Comparison of ENCODE assay signal across 10 cellular contexts in the genomic region with DNA sequence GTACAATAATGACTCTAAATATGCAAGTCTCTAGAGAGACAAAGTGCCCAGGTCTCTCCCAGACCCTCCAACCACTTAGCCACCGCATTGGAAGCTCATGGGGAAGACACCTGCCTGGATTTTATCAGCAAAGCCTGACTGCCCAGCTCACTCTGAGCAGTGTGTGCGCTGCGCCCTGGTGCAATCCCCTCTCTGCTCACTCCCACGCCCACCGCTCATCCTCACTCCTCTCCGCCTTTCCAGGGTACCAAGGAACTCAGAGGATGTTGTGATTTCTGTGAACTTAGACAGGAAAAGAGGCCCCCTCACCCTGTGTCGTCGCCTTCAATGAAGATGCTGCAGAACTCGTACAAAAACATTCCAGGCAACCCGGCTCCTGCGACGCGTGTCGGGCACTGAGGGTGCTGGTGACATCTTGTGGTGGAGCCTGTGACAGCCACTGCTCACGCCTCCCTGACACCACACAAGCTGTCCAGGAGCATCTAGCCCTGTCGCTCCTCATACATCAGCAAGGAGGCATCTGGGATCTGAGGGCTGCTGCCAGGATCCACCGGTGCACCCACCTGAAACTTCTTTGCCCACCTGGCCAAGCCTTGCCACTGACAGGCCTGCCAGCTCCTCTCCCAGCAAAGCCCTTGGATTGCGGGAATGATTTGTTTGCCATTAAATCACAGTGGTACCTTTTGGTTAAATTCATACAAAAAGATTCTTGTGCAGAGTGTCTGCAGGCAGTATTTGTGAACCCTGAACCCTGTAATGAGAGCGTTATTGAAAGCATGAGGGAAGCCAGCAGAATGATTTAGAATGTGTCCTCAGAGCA.
DNase-seq lines count a peak whose midpoint lies in the region; ATAC-seq and TF ChIP-seq lines count a peak whose summit lies in the region.
"Had no signal": no experiment of that assay in that cellular context is flagged by ENCODE, and none has a peak within 500 bp of the region (broad histone marks: within the 10 kb centered on the region; RNA-seq: fewer than 3 reads in every experiment).

No MANE protein-coding gene starts in this region.

- H3K4me3 Mint-ChIP-seq in effector memory CD8-positive, alpha-beta T cell = no peak overlapping the region

- H3K4me1 Mint-ChIP-seq in effector memory CD8-positive, alpha-beta T cell (ENCODE audit: low read depth in 2 of 2) = no peaks in the 10 kb centered on the region

- H3K36me3 ChIP-seq in H7 (replicated peaks; ENCODE audit: control insufficient read depth, insufficient read depth, low read length) = no peaks in the 10 kb centered on the region

- TF ChIP-seq CTCF in C4-2B (conservative IDR thresholded peaks at IDR 0.05) = peak; percentile 76

- H3K9me3 Mint-ChIP-seq in effector memory CD8-positive, alpha-beta T cell = peaks cover 0 to 6% of the 10 kb centered on the region in 2 donors
- H3K9me3 Mint-ChIP-seq: activated naive CD4-positive, alpha-beta T cell treated with anti-CD3 and anti-CD28 coated beads, Interleukin-2, amount 50 U/mL, for 72 hours had no signal

- DNase-seq in H7 (peak; percentile 71), SK-N-DZ (ENCODE audit: low spot score) (peak; percentile 72), left lobe of liver (ENCODE audit: low spot score) (no peak)
- no peak for DNase-seq in effector memory CD8-positive, alpha-beta T cell
- DNase-seq: NCI-H2171 treated with DMSO at 0.1 percent for 48 hours had no signal

- H3K27ac Mint-ChIP-seq in effector memory CD8-positive, alpha-beta T cell = no peak overlapping the region
- H3K27ac Mint-ChIP-seq: activated naive CD4-positive, alpha-beta T cell treated with anti-CD3 and anti-CD28 coated beads, Interleukin-2, amount 50 U/mL, for 72 hours had no signal

- no peak overlapping the region for H3K4me3 ChIP-seq in H7 (ENCODE audit: insufficient read depth, low read depth, low read length)

- peaks cover 3 to 6% of the 10 kb centered on the region in 2 donors for H3K27me3 Mint-ChIP-seq in effector memory CD8-positive, alpha-beta T cell

- H3K27me3 ChIP-seq in H7 (ENCODE audit: control insufficient read depth, insufficient read depth, low read length) = no peaks in the 10 kb centered on the region

- ATAC-seq in left lobe of liver (peak; percentile 70), GM18873 (IDR thresholded peaks at IDR 0.05; ENCODE audit: low FRiP score, unreplicated experiment) (no peak), GM19035 (IDR thresholded peaks at IDR 0.05; ENCODE audit: unreplicated experiment) (no peak), HG03457 (IDR thresholded peaks at IDR 0.05; ENCODE audit: unreplicated experiment) (no peak)
- ATAC-seq in effector memory CD8-positive, alpha-beta T cell (replicated peaks) = no peak

- H3K27ac ChIP-seq in C4-2B = no peak overlapping the region

- no peaks in the 10 kb centered on the region for H3K36me3 Mint-ChIP-seq in effector memory CD8-positive, alpha-beta T cell (ENCODE audit: insufficient read depth)
- H3K36me3 Mint-ChIP-seq: activated naive CD4-positive, alpha-beta T cell treated with anti-CD3 and anti-CD28 coated beads, Interleukin-2, amount 50 U/mL, for 72 hours had no signal

Comparison
In these comparisons a context has a peak if more than half of its experiments do, and no peak if none do; other contexts are left out.
1. DNase-seq: peak in H7 (single experiment) and SK-N-DZ (single experiment); none in left lobe of liver (single experiment) and effector memory CD8-positive, alpha-beta T cell (0 of 3).